ENCODE assay signal across 16 cellular contexts in the genomic region with DNA sequence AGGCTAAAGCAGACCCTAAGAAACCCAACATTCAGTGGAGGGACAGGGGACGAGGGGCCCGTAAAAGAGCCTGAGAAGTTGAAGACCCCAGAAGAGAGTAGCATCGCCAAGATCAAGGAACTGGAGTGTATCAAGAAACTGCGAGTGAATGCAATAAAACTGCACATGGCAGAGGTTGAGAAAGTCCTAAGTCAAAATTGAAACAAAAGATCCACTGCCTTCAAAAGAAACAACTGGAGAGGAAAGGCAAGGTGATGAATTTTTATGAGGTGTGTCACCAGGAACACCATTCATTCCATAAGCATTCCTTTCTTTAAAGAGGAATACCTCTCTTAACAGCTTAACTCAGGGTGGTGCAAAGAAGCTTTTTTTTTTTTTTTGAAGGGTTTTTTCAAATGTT. TPM values are rescaled to one million over a fixed set of nuclear protein-coding genes. Genes with fewer than 3 reads are reported as not detected.
DNase-seq lines count a peak whose midpoint lies in the region; ATAC-seq and TF ChIP-seq lines count a peak whose summit lies in the region.
"Had no signal": no experiment of that assay in that cellular context is flagged by ENCODE, and none has a peak within 500 bp of the region (broad histone marks: within the 10 kb centered on the region; RNA-seq: fewer than 3 reads in every experiment).

No MANE protein-coding gene starts in this region.

- H2AFZ ChIP-seq in trophoblast cell (ENCODE audit: insufficient read depth, low read length, poor library complexity) (no peak overlapping the region), MM.1S (ENCODE audit: low read length) (no peak overlapping the region)

- H3K18ac ChIP-seq in trophoblast cell (ENCODE audit: low read length), result no peak overlapping the region

- H3K9me3 ChIP-seq in trophoblast cell (ENCODE audit: insufficient read depth, low read depth, low read length), result no peaks in the 10 kb centered on the region
- no peaks in the 10 kb centered on the region for H3K9me3 ChIP-seq in MM.1S (replicated peaks; ENCODE audit: insufficient read depth, low read length)
- H3K9me3 ChIP-seq: stomach had no signal

- H3K14ac ChIP-seq in trophoblast cell (ENCODE audit: low read length), result no peak overlapping the region

- peaks cover 5% of the 10 kb centered on the region for H3K79me1 ChIP-seq in trophoblast cell (ENCODE audit: low read length)

- no peak overlapping the region for H3K23ac ChIP-seq in trophoblast cell (ENCODE audit: low read length)

- H4K20me1 ChIP-seq in MM.1S (ENCODE audit: insufficient read depth, low read length), result no peaks in the 10 kb centered on the region

- H3K79me2 ChIP-seq in trophoblast cell (ENCODE audit: control insufficient read depth, insufficient read depth, low read length, poor library complexity), result no peaks in the 10 kb centered on the region
- no peaks in the 10 kb centered on the region for H3K79me2 ChIP-seq in MM.1S (ENCODE audit: low read length)

- in situ Hi-C loops in G401 (cut with HindIII; ENCODE audit: low sequenced_read_pairs), result no loop called here

- H3K4me1 ChIP-seq in trophoblast cell (ENCODE audit: control insufficient read depth in 1 of 2, insufficient read depth in 2 of 2, low read length in 2 of 2), result peaks cover 2 to 3% of the 10 kb centered on the region in 2 experiments
- no peaks in the 10 kb centered on the region for H3K4me1 ChIP-seq in MM.1S (ENCODE audit: low read length)
- H3K4me1 ChIP-seq: stomach had no signal

- no peak for TF ChIP-seq CTCF in MM.1S (IDR thresholded peaks at IDR 0.05; ENCODE audit: low read length)

- H3K9me2 ChIP-seq in MM.1S (replicated peaks; ENCODE audit: insufficient read depth, low read length), result no peaks in the 10 kb centered on the region

- DNase-seq in G401 (ENCODE audit: low spot score), result peak; percentile 36
- peak; percentile 76 for DNase-seq in NCI-H226
- no peak for DNase-seq in epithelial cell of prostate (ENCODE audit: low read depth, low spot score)
- peak; percentile 24 to 69 for DNase-seq in trophoblast cell
- no peak for DNase-seq in ecto neural progenitor cell (ENCODE audit: low spot score)
- no peak for DNase-seq in MM.1S
- DNase-seq: CD4-positive, alpha-beta T cell; dorsolateral prefrontal cortex; hypothalamus; KBM-7; retina; stomach; T-helper 9 cell had no signal

- H4K91ac ChIP-seq in trophoblast cell (ENCODE audit: low read depth, low read length), result peak overlapping the region; percentile 42

- no peaks in the 10 kb centered on the region for H3K36me3 ChIP-seq in trophoblast cell (ENCODE audit: control insufficient read depth in 1 of 2, insufficient read depth in 2 of 2, low read length in 2 of 2)
- H3K36me3 ChIP-seq in MM.1S (replicated peaks; ENCODE audit: insufficient read depth, low read length), result no peaks in the 10 kb centered on the region
- H3K36me3 ChIP-seq: stomach had no signal

- no peak overlapping the region for H3K9ac ChIP-seq in trophoblast cell (ENCODE audit: low read length)
- H3K9ac ChIP-seq in MM.1S (ENCODE audit: low read length), result no peak overlapping the region

- no peak overlapping the region for H3K4ac ChIP-seq in trophoblast cell (ENCODE audit: low read depth, low read length)

- H3K4me3 ChIP-seq in trophoblast cell (ENCODE audit: low read depth, low read length) (no peak overlapping the region), MM.1S (ENCODE audit: low read length) (no peak overlapping the region)
- H3K4me3 ChIP-seq: dorsolateral prefrontal cortex, stomach had no signal

- H3K4me2 ChIP-seq in trophoblast cell (ENCODE audit: low read length), result peak overlapping the region; percentile 41
- no peak overlapping the region for H3K4me2 ChIP-seq in MM.1S (ENCODE audit: low read depth, low read length)

- H2AK5ac ChIP-seq in trophoblast cell (ENCODE audit: low read length), result no peak overlapping the region

- ATAC-seq in HG03432 (IDR thresholded peaks at IDR 0.05; ENCODE audit: unreplicated experiment) (no peak), HG03108 (IDR thresholded peaks at IDR 0.05; ENCODE audit: unreplicated experiment) (no peak)

- no CpG with 5 or more reads among the region's 4 CpGs for WGBS in trophoblast cell (ENCODE audit: extremely low coverage, insufficient coverage, insufficient read length)

- peak overlapping the region; percentile 68 for H2BK12ac ChIP-seq in trophoblast cell (ENCODE audit: low read length)

- H3K27ac ChIP-seq in epithelial cell of prostate, result peak overlapping the region; percentile 84
- peak overlapping the region; percentile 64 for H3K27ac ChIP-seq in trophoblast cell (ENCODE audit: low read depth, low read length)
- no peak overlapping the region for H3K27ac ChIP-seq in MM.1S (ENCODE audit: low read length)
- H3K27ac ChIP-seq: dorsolateral prefrontal cortex had no signal

- peak overlapping the region; percentile 56 for H2BK120ac ChIP-seq in trophoblast cell (ENCODE audit: insufficient read depth, low read length, poor library complexity)

- H3K27me3 ChIP-seq in trophoblast cell (ENCODE audit: insufficient read depth, low read length) (no peaks in the 10 kb centered on the region), MM.1S (replicated peaks; ENCODE audit: insufficient read depth, low read length) (no peaks in the 10 kb centered on the region)
- H3K27me3 ChIP-seq: stomach had no signal

- H2BK5ac ChIP-seq in trophoblast cell (ENCODE audit: low read depth, low read length, poor library complexity), result no peak overlapping the region

- no peak overlapping the region for H4K12ac ChIP-seq in trophoblast cell (ENCODE audit: low read depth, low read length)

- H4K8ac ChIP-seq in trophoblast cell (ENCODE audit: low read depth, low read length), result peak overlapping the region; percentile 51

- no peaks in the 10 kb centered on the region for H3F3A ChIP-seq in MM.1S (ENCODE audit: insufficient read depth, low read length)

RNA-seq across cellular contexts. Expression of gene ADORA3, which starts 38.3 kb away (rescaled TPM):
- not detected in 2 replicates for total RNA-seq in G401 (2014; rRNA removed; shearing (Covaris generic))
- polyA plus RNA-seq in trophoblast cell (2013), result not detected in 2 replicates
- total RNA-seq: CD4-positive, alpha-beta T cell; myocyte had no signal

RNA-seq across cellular contexts. Expression of gene TMIGD3, which starts 38.3 kb away (rescaled TPM):
- not detected in 2 replicates for total RNA-seq in G401 (2014; rRNA removed; shearing (Covaris generic))
- not detected in 2 replicates for polyA plus RNA-seq in trophoblast cell (2013)
- total RNA-seq: CD4-positive, alpha-beta T cell; myocyte had no signal

Comparison
In these comparisons a context has a peak if more than half of its experiments do, and no peak if none do; other contexts are left out.
1. DNase-seq: peak in G401 (single experiment), NCI-H226 (single experiment) and trophoblast cell (2 of 2); none in epithelial cell of prostate (single experiment), ecto neural progenitor cell (single experiment) and MM.1S (single experiment).